In genomic region chr20:62861732-62862336, GRCh38 we compare ENCODE assay signal across 9 cellular contexts. TPM values are rescaled to one million over a fixed set of nuclear protein-coding genes. Genes with fewer than 3 reads are reported as not detected.
DNase-seq lines count a peak whose midpoint lies in the region; ATAC-seq and TF ChIP-seq lines count a peak whose summit lies in the region.
"Had no signal": no experiment of that assay in that cellular context is flagged by ENCODE, and none has a peak within 500 bp of the region (broad histone marks: within the 10 kb centered on the region; RNA-seq: fewer than 3 reads in every experiment).

TSS of gene TCFL5 (minus strand) at chr20:62861822. CDS start at chr20:62861670, 152 bp downstream.

- CTCF ChIA-PET in IMR-90 (lab: Yijun Ruan, JAX): interaction anchor here (1.0 kb wide), 1 partner anchor 55 kb away, joined by 3 read pairs; no protein-coding TSS in a partner anchor

- no peak within 1 kb of the TSS for H3K56ac ChIP-seq in IMR-90 (ENCODE audit: extremely low read depth, insufficient read depth, low read length)

- H3K4me3 ChIP-seq in IMR-90 (ENCODE audit: insufficient read depth, low read depth, low read length) (peak within 1 kb of the TSS; percentile 100), neural cell (ENCODE audit: low read length) (peak within 1 kb of the TSS; percentile 62)

- H4K91ac ChIP-seq in IMR-90 (ENCODE audit: insufficient read depth, low read depth, low read length): peak within 1 kb of the TSS; percentile 14; the same call in 1 of the 2 replicates

- H2BK15ac ChIP-seq in IMR-90 (ENCODE audit: low read depth, low read length): no peak within 1 kb of the TSS; the same call in 2 of the 3 replicates

- H3K27ac Mint-ChIP-seq in activated T-helper 2 cell treated with anti-CD3 and anti-CD28 coated beads, Interferon-gamma antibody, Interleukin-2, Interleukin-4, amounts not matched to agents 10 μg/mL and 5 μg/mL and 100 μg/mL, durations not matched to agents 14 hours and 24 hours and 36 hours: no peak within 1 kb of the TSS
- peak within 1 kb of the TSS; percentile 18 for H3K27ac Mint-ChIP-seq in stimulated activated naive CD8-positive, alpha-beta T cell treated with anti-CD3 and anti-CD28 coated beads, Interleukin-15, Interleukin-2, amounts not matched to agents 100 ng/mL and 50 ng/mL, for 24 hours

- 25% methylated on average over 30 of the region's 69 CpGs; no CpG with 5 or more reads in 1 of the 2 experiments for WGBS in IMR-90 (ENCODE audit: extremely low coverage in 2 of 2, insufficient read length in 1 of 2), 2 experiments

- ATAC-seq in GM21390 (IDR thresholded peaks at IDR 0.05; ENCODE audit: unreplicated experiment) (peak; percentile 67), IMR-90 (ENCODE audit: low read depth) (peak; percentile 94)

- peak within 1 kb of the TSS; percentile 32 for H2BK5ac ChIP-seq in IMR-90 (ENCODE audit: low read depth, low read length, poor library complexity, severe bottlenecking)

- H2AK9ac ChIP-seq in IMR-90 (replicated peaks; ENCODE audit: low read depth, low read length, poor library complexity): peak within 1 kb of the TSS; percentile 93

- peaks cover 21% of the 10 kb centered on the region for H3K36me3 Mint-ChIP-seq in activated T-helper 2 cell treated with anti-CD3 and anti-CD28 coated beads, Interferon-gamma antibody, Interleukin-2, Interleukin-4, amounts not matched to agents 10 μg/mL and 5 μg/mL and 100 μg/mL, durations not matched to agents 14 hours and 24 hours and 36 hours (ENCODE audit: low read depth)
- peaks cover 8% of the 10 kb centered on the region for H3K36me3 Mint-ChIP-seq in stimulated activated naive CD8-positive, alpha-beta T cell treated with anti-CD3 and anti-CD28 coated beads, Interleukin-15, Interleukin-2, amounts not matched to agents 100 ng/mL and 50 ng/mL, for 24 hours (ENCODE audit: low read depth)

- BruUV-seq in IMR-90 (replicated peaks; lab: Mats Ljungman, UMichigan): no TSS peak

- H3K79me1 ChIP-seq in IMR-90 (ENCODE audit: low read depth in 1 of 2, low read length in 2 of 2): peaks cover 14 to 33% of the 10 kb centered on the region in 2 experiments

- H3K27ac ChIP-seq in IMR-90 (ENCODE audit: insufficient read depth, low read length) (peak within 1 kb of the TSS; percentile 87), neural cell (ENCODE audit: low read length) (no peak within 1 kb of the TSS)
- H3K27ac ChIP-seq: epithelial cell of prostate had no signal

- H3K27me3 ChIP-seq in IMR-90 (ENCODE audit: control insufficient read depth, insufficient read depth, low read length): no peaks in the 10 kb centered on the region; the same call in 1 of the 2 replicates
- peaks cover 10% of the 10 kb centered on the region for H3K27me3 ChIP-seq in neural cell (ENCODE audit: insufficient read depth, low read depth, low read length)

- peak within 1 kb of the TSS; percentile 9 to 97; a peak in 3 of 4 replicates for H4K8ac ChIP-seq in IMR-90 (ENCODE audit: low read depth in 2 of 2, low read length in 2 of 2)

- TF ChIP-seq RAD21 in IMR-90 (IDR thresholded peaks at IDR 0.05; ENCODE audit: low read length) (no peak), neural cell (conservative IDR thresholded peaks at IDR 0.05) (no peak)

- H3K14ac ChIP-seq in IMR-90 (replicated peaks; ENCODE audit: low read depth, low read length): peak within 1 kb of the TSS; percentile 88

- H3K9me3 ChIP-seq in IMR-90 (ENCODE audit: control insufficient read depth, insufficient read depth, low read length) (no peaks in the 10 kb centered on the region), neural cell (ENCODE audit: low read length) (no peaks in the 10 kb centered on the region)

- H3K4me2 ChIP-seq in IMR-90 (ENCODE audit: low read depth, low read length) (peak within 1 kb of the TSS; percentile 99), neural cell (ENCODE audit: low read length) (no peak within 1 kb of the TSS)

- in situ Hi-C loops in IMR-90 (cut with MboI; ENCODE audit: low sequenced_read_pairs): no loop called here

- peaks cover 2% of the 10 kb centered on the region; the same call in 1 of the 2 replicates for H3K9me1 ChIP-seq in IMR-90 (ENCODE audit: insufficient read depth, low read length)

- H3K4me1 ChIP-seq in IMR-90 (ENCODE audit: control insufficient read depth, insufficient read depth, low read length): 0 out of 2 replicates have a peak, but pooled peaks cover 3% of the 10 kb centered on the region

- no peak within 1 kb of the TSS for H2BK20ac ChIP-seq in IMR-90 (ENCODE audit: low read depth, low read length)

- no peaks in the 10 kb centered on the region for H3K79me2 ChIP-seq in neural cell (replicated peaks; ENCODE audit: insufficient read depth, low read length)

- intact Hi-C loops in IMR-90 (cut with micrococcal nuclease): loop anchor here (5.0 kb wide), 1 partner anchor 55 kb away; no protein-coding TSS in a partner anchor
- intact Hi-C loops in activated T-helper 2 cell treated with anti-CD3 and anti-CD28 coated beads, Interferon-gamma antibody, Interleukin-2, Interleukin-4, amounts not matched to agents 10 μg/mL and 5 μg/mL and 100 μg/mL, durations not matched to agents 14 hours and 24 hours and 36 hours (cut with micrococcal nuclease): loop anchor here (5.0 kb wide), 2 partner anchors 65 to 690 kb away; partner anchors contain the start of genes DIDO1 and FNDC11

- peak within 1 kb of the TSS; percentile 93; the same call in 1 of the 2 replicates for H3K23ac ChIP-seq in IMR-90 (ENCODE audit: low read depth, low read length)

- H4K20me1 ChIP-seq in IMR-90 (ENCODE audit: insufficient read depth, low read length) (peaks cover 16% of the 10 kb centered on the region), neural cell (ENCODE audit: insufficient read depth) (no peaks in the 10 kb centered on the region)

- H3K36me3 ChIP-seq in IMR-90 (ENCODE audit: control insufficient read depth, insufficient read depth, low read length): peaks cover 8% of the 10 kb centered on the region; the same call in 1 of the 2 replicates
- H3K36me3 ChIP-seq in neural cell (ENCODE audit: insufficient read depth, low read length): no peaks in the 10 kb centered on the region

- TF ChIP-seq POLR2A in IMR-90 (IDR thresholded peaks at IDR 0.05; ENCODE audit: low read depth, low read length): no peak

- peak within 1 kb of the TSS; percentile 98 for H3K9ac ChIP-seq in IMR-90 (ENCODE audit: low read depth, low read length)
- peak within 1 kb of the TSS; percentile 36 for H3K9ac ChIP-seq in neural cell (ENCODE audit: low read length)

- dilution Hi-C loops in IMR-90 (cut with HindIII; ENCODE audit: low sequenced_read_pairs, unreplicated experiment): no loop called here

- H3K4me3 Mint-ChIP-seq in activated T-helper 2 cell treated with anti-CD3 and anti-CD28 coated beads, Interferon-gamma antibody, Interleukin-2, Interleukin-4, amounts not matched to agents 10 μg/mL and 5 μg/mL and 100 μg/mL, durations not matched to agents 14 hours and 24 hours and 36 hours (ENCODE audit: low read depth): peak within 1 kb of the TSS; percentile 51
- peak within 1 kb of the TSS; percentile 80 for H3K4me3 Mint-ChIP-seq in stimulated activated naive CD8-positive, alpha-beta T cell treated with anti-CD3 and anti-CD28 coated beads, Interleukin-15, Interleukin-2, amounts not matched to agents 100 ng/mL and 50 ng/mL, for 24 hours

- peaks cover 22% of the 10 kb centered on the region for H3K27me3 Mint-ChIP-seq in activated T-helper 2 cell treated with anti-CD3 and anti-CD28 coated beads, Interferon-gamma antibody, Interleukin-2, Interleukin-4, amounts not matched to agents 10 μg/mL and 5 μg/mL and 100 μg/mL, durations not matched to agents 14 hours and 24 hours and 36 hours (ENCODE audit: low read depth)
- peaks cover 7% of the 10 kb centered on the region for H3K27me3 Mint-ChIP-seq in stimulated activated naive CD8-positive, alpha-beta T cell treated with anti-CD3 and anti-CD28 coated beads, Interleukin-15, Interleukin-2, amounts not matched to agents 100 ng/mL and 50 ng/mL, for 24 hours

- no peaks in the 10 kb centered on the region for H3F3A ChIP-seq in neural cell (ENCODE audit: insufficient read depth, low read length, poor library complexity, severe bottlenecking)

- peak; percentile 97 for DNase-seq in COLO668 (lab: John Stamatoyannopoulos, UW; ENCODE audit: unreplicated experiment)
- DNase-seq in IMR-90: peak; percentile 76
- peak; percentile 86 for DNase-seq in RPMI8226
- peak; percentile 92 for DNase-seq in activated T-helper 2 cell treated with anti-CD3 and anti-CD28 coated beads, Interferon-gamma antibody, Interleukin-2, Interleukin-4, amounts not matched to agents 10 μg/mL and 5 μg/mL and 100 μg/mL, durations not matched to agents 14 hours and 24 hours and 36 hours (ENCODE audit: low spot score)
- peak; percentile 68 for DNase-seq in fibroblast of the conjunctiva (ENCODE audit: low read depth)

- TF ChIP-seq EP300 in neural cell (conservative IDR thresholded peaks at IDR 0.05; ENCODE audit: poor library complexity, severe bottlenecking): no peak

- no peak within 1 kb of the TSS for H2BK120ac ChIP-seq in IMR-90 (ENCODE audit: low read depth, low read length)

- TF ChIP-seq CTCF in IMR-90 (conservative IDR thresholded peaks at IDR 0.05; ENCODE audit: low read depth, low read length): no peak
- TF ChIP-seq CTCF in neural cell (IDR thresholded peaks at IDR 0.05; ENCODE audit: poor library complexity, severe bottlenecking): no peak

- peak within 1 kb of the TSS; percentile 98 for H2AFZ ChIP-seq in IMR-90 (replicated peaks; ENCODE audit: low read length, poor library complexity)
- no peak within 1 kb of the TSS for H2AFZ ChIP-seq in neural cell (ENCODE audit: low read depth, low read length)

- peak within 1 kb of the TSS; percentile 84; the same call in 1 of the 2 replicates for H2AK5ac ChIP-seq in IMR-90 (ENCODE audit: low read depth, low read length)

- H3K4ac ChIP-seq in IMR-90 (ENCODE audit: low read depth, low read length): peak within 1 kb of the TSS; percentile 91

- no peak within 1 kb of the TSS for H3K18ac ChIP-seq in IMR-90 (ENCODE audit: low read depth, low read length)

- H3K4me1 Mint-ChIP-seq in activated T-helper 2 cell treated with anti-CD3 and anti-CD28 coated beads, Interferon-gamma antibody, Interleukin-2, Interleukin-4, amounts not matched to agents 10 μg/mL and 5 μg/mL and 100 μg/mL, durations not matched to agents 14 hours and 24 hours and 36 hours (ENCODE audit: low read depth): peaks cover 9% of the 10 kb centered on the region
- H3K4me1 Mint-ChIP-seq in stimulated activated naive CD8-positive, alpha-beta T cell treated with anti-CD3 and anti-CD28 coated beads, Interleukin-15, Interleukin-2, amounts not matched to agents 100 ng/mL and 50 ng/mL, for 24 hours (ENCODE audit: low read depth): peaks cover 17% of the 10 kb centered on the region

- H3K9me3 Mint-ChIP-seq in activated T-helper 2 cell treated with anti-CD3 and anti-CD28 coated beads, Interferon-gamma antibody, Interleukin-2, Interleukin-4, amounts not matched to agents 10 μg/mL and 5 μg/mL and 100 μg/mL, durations not matched to agents 14 hours and 24 hours and 36 hours: no peaks in the 10 kb centered on the region
- no peaks in the 10 kb centered on the region for H3K9me3 Mint-ChIP-seq in stimulated activated naive CD8-positive, alpha-beta T cell treated with anti-CD3 and anti-CD28 coated beads, Interleukin-15, Interleukin-2, amounts not matched to agents 100 ng/mL and 50 ng/mL, for 24 hours

- POLR2A ChIA-PET in IMR-90 (lab: Charles Lee; ENCODE audit: unreplicated experiment): interaction anchor here (0.6 kb wide), 1 partner anchor 13 kb away, joined by 4 read pairs; no protein-coding TSS in a partner anchor

- peak within 1 kb of the TSS; percentile 20 for H4K5ac ChIP-seq in IMR-90 (ENCODE audit: low read depth, low read length)

- H3K9me2 ChIP-seq in neural cell (ENCODE audit: insufficient read depth, low read length): no peaks in the 10 kb centered on the region

RNA-seq across cellular contexts. Expression of gene TCFL5, which starts in this region (rescaled TPM):
- total RNA-seq in IMR-90 (2012; rRNA removed): 8.2 and 8.3 TPM in 2 replicates
- polyA plus RNA-seq in IMR-90 (2012; rRNA removed): 5.6 and 6.0 TPM in 2 replicates
- polyA plus RNA-seq in IMR-90 (2012; cell fraction: cytosol; rRNA removed): 2.6 and 3.6 TPM in 2 replicates
- 2.4 and 9.6 TPM in 2 replicates for polyA plus RNA-seq in IMR-90 (2012; cell fraction: nucleus; rRNA removed; ENCODE audit: low replicate concordance)
- 5.7 and 7.1 TPM in 2 replicates for total RNA-seq in activated T-helper 2 cell treated with anti-CD3 and anti-CD28 coated beads, Interferon-gamma antibody, Interleukin-2, Interleukin-4, amounts not matched to agents 10 μg/mL and 5 μg/mL and 100 μg/mL, durations not matched to agents 14 hours and 24 hours and 36 hours
- polyA plus RNA-seq in neural cell: 9.1 and 9.8 TPM in 2 replicates
- polyA minus RNA-seq in neural cell: 7.2 and 9.3 TPM in 2 replicates
